9 cellular contexts compared by ENCODE assay signal in the genomic region with DNA sequence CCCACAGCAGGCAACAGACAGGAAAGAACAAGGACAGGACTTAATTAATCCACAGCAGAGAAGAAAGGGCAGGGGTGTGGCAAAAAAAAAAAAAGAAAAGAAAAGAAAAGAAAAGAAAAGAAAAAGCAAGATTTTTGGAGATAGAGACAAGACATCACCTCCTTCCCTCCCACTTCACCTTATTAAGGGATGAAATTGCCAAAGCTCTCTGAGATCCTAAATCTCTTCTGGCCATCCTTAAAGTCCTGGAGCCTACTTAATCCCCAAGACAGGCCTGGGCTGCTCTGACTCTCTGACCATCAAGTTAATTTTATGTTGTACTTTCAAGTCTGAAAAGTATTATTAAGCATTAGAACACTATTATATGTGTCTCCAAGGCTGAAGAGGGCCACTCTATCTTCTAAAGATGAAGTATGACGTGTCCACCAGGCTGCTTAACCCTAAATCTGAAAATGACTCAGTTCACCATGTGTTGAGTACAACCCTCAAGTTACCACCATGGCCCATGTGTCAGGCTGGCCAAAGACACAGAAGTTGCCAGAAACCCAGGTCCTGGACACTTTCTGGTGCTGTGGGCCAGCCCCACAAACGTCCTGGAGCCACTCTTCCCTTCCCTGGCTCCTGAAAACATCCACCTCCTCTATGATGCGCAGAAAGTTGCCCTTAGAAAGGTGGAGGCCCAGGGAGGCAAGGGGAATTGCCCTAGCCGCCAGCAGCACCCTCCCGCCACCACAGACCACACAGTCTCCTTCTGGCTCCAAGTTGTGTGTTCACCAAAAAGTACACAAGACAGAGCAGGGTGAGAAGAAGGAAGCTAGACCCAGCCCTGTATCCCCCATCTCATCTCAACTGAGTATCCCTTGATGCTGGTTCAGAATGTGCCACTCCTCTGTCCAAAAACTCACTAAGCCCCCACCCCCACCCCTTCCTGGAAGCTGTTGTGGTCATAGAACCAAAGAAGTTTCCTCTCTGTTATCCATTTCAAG. TPM values are rescaled to one million over a fixed set of nuclear protein-coding genes. Genes with fewer than 3 reads are reported as not detected.
A peak's percentile ranks its signal among the peaks of the same experiment; 100 is the strongest.
DNase-seq lines count a peak whose midpoint lies in the region; ATAC-seq and TF ChIP-seq lines count a peak whose summit lies in the region.
"Had no signal": no experiment of that assay in that cellular context is flagged by ENCODE, and none has a peak within 500 bp of the region (broad histone marks: within the 10 kb centered on the region; RNA-seq: fewer than 3 reads in every experiment).

No MANE protein-coding gene starts in this region.

- TF ChIP-seq CTCF in liver (IDR thresholded peaks at IDR 0.05; ENCODE audit: low read depth, low read length, missing input control) (no peak), upper lobe of right lung (IDR thresholded peaks at IDR 0.05) (no peak)

- H3K27me3 ChIP-seq in liver (ENCODE audit: control insufficient read depth in 4 of 4, insufficient read depth in 4 of 4, low read length in 3 of 4): no peaks in the 10 kb centered on the region
- no peaks in the 10 kb centered on the region for H3K27me3 ChIP-seq in upper lobe of right lung

- H3K36me3 ChIP-seq in liver (ENCODE audit: control insufficient read depth in 4 of 4, insufficient read depth in 3 of 4, low read depth in 1 of 4, low read length in 3 of 4) (peaks cover 0 to 1% (median 0%) of the 10 kb centered on the region in 4 donors), upper lobe of right lung (peaks cover 5% of the 10 kb centered on the region)

- H3K27me3 Mint-ChIP-seq in activated CD4-positive, alpha-beta T cell treated with anti-CD3 and anti-CD28 coated beads for 36 hours: no peaks in the 10 kb centered on the region

- peak; percentile 10 for ATAC-seq in activated CD4-positive, alpha-beta T cell treated with anti-CD3 and anti-CD28 coated beads for 36 hours
- no peak for ATAC-seq in upper lobe of right lung
- no peak for ATAC-seq in HG03159 (IDR thresholded peaks at IDR 0.05; ENCODE audit: unreplicated experiment)
- ATAC-seq in HG02884 (IDR thresholded peaks at IDR 0.05; ENCODE audit: unreplicated experiment): no peak

- WGBS in liver: 82% methylated on average over 5 of the region's 5 CpGs

- POLR2A ChIA-PET in activated CD4-positive, alpha-beta T cell treated with anti-CD3 and anti-CD28 coated beads for 36 hours (lab: Charles Lee): interaction anchor here (0.6 to 4.5 kb wide), 19 partner anchors 10 to 289 kb away, joined by 3 to 79 read pairs (median 15); no protein-coding TSS in a partner anchor

- CTCF ChIA-PET in activated CD4-positive, alpha-beta T cell treated with anti-CD3 and anti-CD28 coated beads for 36 hours (lab: Charles Lee): interaction anchor here (0.6 to 3.5 kb wide), 5 partner anchors 28 to 299 kb away, joined by 3 to 34 read pairs (median 5); no protein-coding TSS in a partner anchor

- H3K36me3 Mint-ChIP-seq in activated CD4-positive, alpha-beta T cell treated with anti-CD3 and anti-CD28 coated beads for 36 hours (ENCODE audit: low read depth): peaks cover 54% of the 10 kb centered on the region

- TF ChIP-seq RAD21 in liver (IDR thresholded peaks at IDR 0.05): no peak

- peak; percentile 80 for DNase-seq in activated CD4-positive, alpha-beta T cell treated with anti-CD3 and anti-CD28 coated beads for 36 hours
- DNase-seq in activated CD4-positive, alpha-beta T cell treated with anti-CD3 and anti-CD28 coated beads for 1 hour: no peak
- DNase-seq in activated gamma-delta T cell treated with Interleukin-2 at 50 U/mL for 16 hours (peak; percentile 38), upper lobe of right lung (no peak), SKM-1 (lab: John Stamatoyannopoulos, UW; ENCODE audit: unreplicated experiment) (no peak)
- DNase-seq: NCI-H2171 had no signal

- H3K9me3 ChIP-seq in liver (ENCODE audit: control insufficient read depth in 4 of 4, low read length in 3 of 4) (no peaks in the 10 kb centered on the region), upper lobe of right lung (no peaks in the 10 kb centered on the region)

- H3K9ac ChIP-seq in liver (ENCODE audit: low read depth in 1 of 2, low read length in 2 of 2): no peak overlapping the region

- H3K4me3 ChIP-seq in liver (ENCODE audit: low read depth in 1 of 3, low read length in 3 of 3): peak overlapping the region in 2 of 3 donors; percentile 2 to 24
- H3K4me3 ChIP-seq in upper lobe of right lung: peak overlapping the region; percentile 81

- H3K27ac ChIP-seq in liver (ENCODE audit: low read depth in 1 of 2, low read length in 2 of 2): peak overlapping the region in 1 of 2 donors; percentile 36
- H3K27ac ChIP-seq in upper lobe of right lung: no peak overlapping the region

- H3K9me3 Mint-ChIP-seq in activated CD4-positive, alpha-beta T cell treated with anti-CD3 and anti-CD28 coated beads for 36 hours (ENCODE audit: low read depth): no peaks in the 10 kb centered on the region

- intact Hi-C loops in activated CD4-positive, alpha-beta T cell treated with anti-CD3 and anti-CD28 coated beads for 36 hours (cut with DNase I, micrococcal nuclease): loop anchor here (1.0 to 2.0 kb wide), 6 partner anchors 57 to 661 kb away; partner anchors contain the start of gene GSPT1 (in 1 of the 2)
- intact Hi-C loops in upper lobe of right lung (cut with DNase I): loop anchor here (5.0 kb wide), 1 partner anchor 281 kb away; no protein-coding TSS in a partner anchor

- H3K4me1 ChIP-seq in liver (ENCODE audit: control insufficient read depth in 4 of 4, insufficient read depth in 4 of 4, low read length in 3 of 4) (peaks cover 10 to 28% (median 18%) of the 10 kb centered on the region in 4 donors), upper lobe of right lung (peaks cover 21% of the 10 kb centered on the region)

- H3K4me3 Mint-ChIP-seq in activated CD4-positive, alpha-beta T cell treated with anti-CD3 and anti-CD28 coated beads for 36 hours: peak overlapping the region; percentile 87

- H3K27ac Mint-ChIP-seq in activated CD4-positive, alpha-beta T cell treated with anti-CD3 and anti-CD28 coated beads for 36 hours: peak overlapping the region; percentile 95

- H3K4me1 Mint-ChIP-seq in activated CD4-positive, alpha-beta T cell treated with anti-CD3 and anti-CD28 coated beads for 36 hours: peaks cover 42% of the 10 kb centered on the region

TF ChIP-seq in liver, 16 proteins besides CTCF, POLR2A, EP300 and RAD21:
- TF ChIP-seq, protein P1, sequence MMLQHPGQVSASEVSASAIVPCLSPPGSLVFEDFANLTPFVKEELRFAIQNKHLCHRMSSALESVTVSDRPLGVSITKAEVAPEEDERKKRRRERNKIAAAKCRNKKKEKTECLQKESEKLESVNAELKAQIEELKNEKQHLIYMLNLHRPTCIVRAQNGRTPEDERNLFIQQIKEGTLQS (IDR thresholded peaks at IDR 0.05): no peak
- TF ChIP-seq HNF4A (conservative IDR thresholded peaks at IDR 0.05) (no peak), GABPA (IDR thresholded peaks at IDR 0.05 in 1 of 2, conservative IDR thresholded peaks at IDR 0.05 in 1 of 2) (no peak), FOXA1 (IDR thresholded peaks at IDR 0.05) (no peak), HNF4G (IDR thresholded peaks at IDR 0.05) (no peak), RXRA (IDR thresholded peaks at IDR 0.05) (no peak), SP1 (IDR thresholded peaks at IDR 0.05) (no peak)
- TF ChIP-seq, protein P2, sequence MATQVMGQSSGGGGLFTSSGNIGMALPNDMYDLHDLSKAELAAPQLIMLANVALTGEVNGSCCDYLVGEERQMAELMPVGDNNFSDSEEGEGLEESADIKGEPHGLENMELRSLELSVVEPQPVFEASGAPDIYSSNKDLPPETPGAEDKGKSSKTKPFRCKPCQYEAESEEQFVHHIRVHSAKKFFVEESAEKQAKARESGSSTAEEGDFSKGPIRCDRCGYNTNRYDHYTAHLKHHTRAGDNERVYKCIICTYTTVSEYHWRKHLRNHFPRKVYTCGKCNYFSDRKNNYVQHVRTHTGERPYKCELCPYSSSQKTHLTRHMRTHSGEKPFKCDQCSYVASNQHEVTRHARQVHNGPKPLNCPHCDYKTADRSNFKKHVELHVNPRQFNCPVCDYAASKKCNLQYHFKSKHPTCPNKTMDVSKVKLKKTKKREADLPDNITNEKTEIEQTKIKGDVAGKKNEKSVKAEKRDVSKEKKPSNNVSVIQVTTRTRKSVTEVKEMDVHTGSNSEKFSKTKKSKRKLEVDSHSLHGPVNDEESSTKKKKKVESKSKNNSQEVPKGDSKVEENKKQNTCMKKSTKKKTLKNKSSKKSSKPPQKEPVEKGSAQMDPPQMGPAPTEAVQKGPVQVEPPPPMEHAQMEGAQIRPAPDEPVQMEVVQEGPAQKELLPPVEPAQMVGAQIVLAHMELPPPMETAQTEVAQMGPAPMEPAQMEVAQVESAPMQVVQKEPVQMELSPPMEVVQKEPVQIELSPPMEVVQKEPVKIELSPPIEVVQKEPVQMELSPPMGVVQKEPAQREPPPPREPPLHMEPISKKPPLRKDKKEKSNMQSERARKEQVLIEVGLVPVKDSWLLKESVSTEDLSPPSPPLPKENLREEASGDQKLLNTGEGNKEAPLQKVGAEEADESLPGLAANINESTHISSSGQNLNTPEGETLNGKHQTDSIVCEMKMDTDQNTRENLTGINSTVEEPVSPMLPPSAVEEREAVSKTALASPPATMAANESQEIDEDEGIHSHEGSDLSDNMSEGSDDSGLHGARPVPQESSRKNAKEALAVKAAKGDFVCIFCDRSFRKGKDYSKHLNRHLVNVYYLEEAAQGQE (IDR thresholded peaks at IDR 0.05): no peak
TF ChIP-seq in liver: peak in this region for 0.

RNA-seq across cellular contexts. Expression of gene SOCS1, which starts 2.7 kb away (rescaled TPM):
- total RNA-seq in activated CD4-positive, alpha-beta T cell treated with anti-CD3 and anti-CD28 coated beads for 36 hours: 100 to 1,000 TPM in 1 of 2 experiments, 10 to 100 TPM in 1; 100.0 to 103 TPM
- total RNA-seq in liver (10 to 100 TPM in 1 of 2 donors, 1 to 10 TPM in 1; 1.8 to 10.9 TPM), upper lobe of right lung (15.3 TPM)
- 1 to 10 TPM; 2.2 to 2.5 TPM for polyA plus RNA-seq in liver

RNA-seq across cellular contexts. Expression of gene TNP2, which starts 15.8 kb away (rescaled TPM):
- total RNA-seq in activated CD4-positive, alpha-beta T cell treated with anti-CD3 and anti-CD28 coated beads for 36 hours: not detected
- not detected for total RNA-seq in liver
- polyA plus RNA-seq in liver: not detected
- not detected for total RNA-seq in upper lobe of right lung

RNA-seq across cellular contexts. Expression of gene PRM3, which starts 20.1 kb away (rescaled TPM):
- not detected for total RNA-seq in activated CD4-positive, alpha-beta T cell treated with anti-CD3 and anti-CD28 coated beads for 36 hours
- total RNA-seq in liver: not detected
- polyA plus RNA-seq in liver: not detected
- not detected for total RNA-seq in upper lobe of right lung

RNA-seq across cellular contexts. Expression of gene PRM2, which starts 23.0 kb away (rescaled TPM):
- not detected for total RNA-seq in activated CD4-positive, alpha-beta T cell treated with anti-CD3 and anti-CD28 coated beads for 36 hours
- total RNA-seq in liver (not detected), upper lobe of right lung (not detected)
- polyA plus RNA-seq in liver: not detected

RNA-seq across cellular contexts. Expression of gene PRM1, which starts 27.8 kb away (rescaled TPM):
- total RNA-seq in activated CD4-positive, alpha-beta T cell treated with anti-CD3 and anti-CD28 coated beads for 36 hours: not detected
- total RNA-seq in liver (not detected), upper lobe of right lung (not detected)
- polyA plus RNA-seq in liver: not detected

Comparison
In these comparisons a context has a peak if more than half of its experiments do, and no peak if none do; other contexts are left out.
1. DNase-seq: peak in activated CD4-positive, alpha-beta T cell treated with anti-CD3 and anti-CD28 coated beads for 36 hours (single experiment) and activated gamma-delta T cell treated with Interleukin-2 at 50 U/mL for 16 hours (single experiment); none in activated CD4-positive, alpha-beta T cell treated with anti-CD3 and anti-CD28 coated beads for 1 hour (single experiment), upper lobe of right lung (single experiment) and SKM-1 (single experiment).